17 cellular contexts compared by ENCODE assay signal in genomic region chr10:133439517-133440461, GRCh38. TPM values are rescaled to one million over a fixed set of nuclear protein-coding genes. Genes with fewer than 3 reads are reported as not detected.
A peak's percentile ranks its signal among the peaks of the same experiment; 100 is the strongest.
DNase-seq lines count a peak whose midpoint lies in the region; ATAC-seq and TF ChIP-seq lines count a peak whose summit lies in the region.
"Had no signal": no experiment of that assay in that cellular context is flagged by ENCODE, and none has a peak within 500 bp of the region (broad histone marks: within the 10 kb centered on the region; RNA-seq: fewer than 3 reads in every experiment).

No MANE protein-coding gene starts in this region.

- H3K9me3 ChIP-seq in hepatocyte (ENCODE audit: low read depth) = no peaks in the 10 kb centered on the region

- 89% methylated on average over 25 of the region's 25 CpGs for WGBS in hepatocyte (ENCODE audit: low lambda C conversion rate, missing lambda C conversion rate)

- no peak overlapping the region for H3K4me3 ChIP-seq in hepatocyte
- H3K4me3 ChIP-seq: K562, PC-9 had no signal

- H2AFZ ChIP-seq in hepatocyte = no peak overlapping the region
- H2AFZ ChIP-seq: PC-9 had no signal

- no peaks in the 10 kb centered on the region for H3K9me2 ChIP-seq in hepatocyte (replicated peaks; ENCODE audit: insufficient read depth)

- no peaks in the 10 kb centered on the region for H3K36me3 ChIP-seq in hepatocyte (replicated peaks; ENCODE audit: insufficient read depth, low read depth)

- H3K79me2 ChIP-seq in hepatocyte = no peaks in the 10 kb centered on the region

- peak; percentile 57 for DNase-seq in activated effector memory CD4-positive, alpha-beta T cell treated with anti-CD3 and anti-CD28 coated beads, Interleukin-2, amount 50 U/mL, for 16 hours
- no peak for DNase-seq in activated effector memory CD4-positive, alpha-beta T cell treated with Interleukin-2 at 50 U/mL for 16 hours
- peak; percentile 11 for DNase-seq in GM13976 (ENCODE audit: low spot score)
- peak; percentile 2 for DNase-seq in hepatocyte (ENCODE audit: low spot score)
- peak; percentile 50 for DNase-seq in sciatic nerve (ENCODE audit: low spot score)
- no peak for DNase-seq in NCI-H128 (lab: John Stamatoyannopoulos, UW; ENCODE audit: unreplicated experiment)
- DNase-seq in DMS 273 (lab: John Stamatoyannopoulos, UW; ENCODE audit: unreplicated experiment) = no peak
- DNase-seq: DMS79, GOT3, NCI-H1092, NCI-H2107, NCI-H226, PC-9 had no signal

- in situ Hi-C loops in GM13976 (cut with MboI; ENCODE audit: low sequenced_read_pairs, unreplicated experiment) = no loop called here

- intact Hi-C loops in sciatic nerve (cut with DNase I) = no loop called here

- ATAC-seq in sciatic nerve (no peak), GM21723 (IDR thresholded peaks at IDR 0.05; ENCODE audit: unreplicated experiment) (no peak)

- H3K4me2 ChIP-seq in hepatocyte = no peak overlapping the region
- H3K4me2 ChIP-seq: PC-9 had no signal

- no peak for TF ChIP-seq CTCF in GM13976 (IDR thresholded peaks at IDR 0.05; ENCODE audit: borderline replicate concordance, control extremely low read depth, extremely low read depth, insufficient read depth, missing control alignments)
- no peak for TF ChIP-seq CTCF in hepatocyte (IDR thresholded peaks at IDR 0.05; ENCODE audit: poor library complexity)

- H3K4me1 ChIP-seq in hepatocyte (ENCODE audit: insufficient read depth) = no peaks in the 10 kb centered on the region

- no peak overlapping the region for H3K27ac ChIP-seq in hepatocyte
- H3K27ac ChIP-seq: HL-60, PC-9 had no signal

- H3K27me3 ChIP-seq in hepatocyte = no peaks in the 10 kb centered on the region

- no peaks in the 10 kb centered on the region for H4K20me1 ChIP-seq in hepatocyte (ENCODE audit: insufficient read depth, poor library complexity, severe bottlenecking)

RNA-seq across cellular contexts. Expression of gene SCART1, which starts 14.0 kb away (rescaled TPM):
- total RNA-seq in hepatocyte (0.16 and 1.00 TPM in 2 replicates), sciatic nerve (4.7 TPM)
- polyA plus RNA-seq in hepatocyte = 0.22 and 0.63 TPM in 2 replicates

RNA-seq across cellular contexts. Expression of gene SPRN, which starts 15.4 kb away (rescaled TPM):
- 0.28 and 0.97 TPM in 2 replicates for total RNA-seq in hepatocyte
- 2.6 and 2.7 TPM in 2 replicates for polyA plus RNA-seq in hepatocyte
- total RNA-seq in sciatic nerve = 0.13 TPM
- total RNA-seq: A673, K562, PC-9 had no signal

RNA-seq across cellular contexts. Expression of gene MTG1, which starts 45.8 kb away (rescaled TPM):
- total RNA-seq in hepatocyte = 53.2 and 57.0 TPM in 2 replicates
- 154 and 180 TPM in 2 replicates for polyA plus RNA-seq in hepatocyte
- 44.0 TPM for total RNA-seq in sciatic nerve

Comparison
In these comparisons a context has a peak if more than half of its experiments do, and no peak if none do; other contexts are left out.
1. DNase-seq: peak in activated effector memory CD4-positive, alpha-beta T cell treated with anti-CD3 and anti-CD28 coated beads, Interleukin-2, amount 50 U/mL, for 16 hours (single experiment), GM13976 (single experiment), hepatocyte (single experiment) and sciatic nerve (single experiment); none in activated effector memory CD4-positive, alpha-beta T cell treated with Interleukin-2 at 50 U/mL for 16 hours (single experiment), NCI-H128 (single experiment) and DMS 273 (single experiment).